In genomic region chr19:38614289-38614688, GRCh38 we compare ENCODE assay signal across 18 cellular contexts. TPM values are rescaled to one million over a fixed set of nuclear protein-coding genes. Genes with fewer than 3 reads are reported as not detected.
A peak's percentile ranks its signal among the peaks of the same experiment; 100 is the strongest.
DNase-seq lines count a peak whose midpoint lies in the region; ATAC-seq, FAIRE-seq and TF ChIP-seq lines count a peak whose summit lies in the region.
"Had no signal": no experiment of that assay in that cellular context is flagged by ENCODE, and none has a peak within 500 bp of the region (broad histone marks: within the 10 kb centered on the region; RNA-seq: fewer than 3 reads in every experiment).

No MANE protein-coding gene starts in this region.

- H4K20me1 ChIP-seq in DND-41 (ENCODE audit: insufficient read depth, low read length) (0 out of 2 replicates have a peak, but pooled peaks cover under 1% of the 10 kb centered on the region), Karpas-422 (ENCODE audit: insufficient read depth, low read depth, low read length) (peaks cover 3% of the 10 kb centered on the region; the same call in 1 of the 2 replicates), K562 (replicated peaks; ENCODE audit: control insufficient read depth, insufficient read depth, low read length) (no peaks in the 10 kb centered on the region)

- H3K27ac ChIP-seq in DND-41 (ENCODE audit: low read length) (no peak overlapping the region), Karpas-422 (ENCODE audit: low read length) (peak overlapping the region; percentile 33; the same call in 1 of the 2 replicates), K562 (ENCODE audit: extremely low read depth, low read depth, low read length) (no peak overlapping the region)
- H3K27ac ChIP-seq: A549, HL-60 had no signal

- H2AFZ ChIP-seq in DND-41 (ENCODE audit: low read depth, low read length) (no peak overlapping the region), Karpas-422 (ENCODE audit: low read length) (no peak overlapping the region), K562 (ENCODE audit: low read depth, low read length) (no peak overlapping the region)

- H3K27me3 Mint-ChIP-seq in activated CD8-positive, alpha-beta T cell treated with anti-CD3 and anti-CD28 coated beads, Interleukin-2, amount 10 ng/mL, durations not matched to agents 7 days and 5 days (ENCODE audit: low read depth): no peaks in the 10 kb centered on the region
- H3K27me3 Mint-ChIP-seq: CD8-positive, alpha-beta memory T cell had no signal

- BruUV-seq in K562 (replicated peaks; lab: Mats Ljungman, UMichigan): no TSS peak

- ATAC-seq in DND-41 (ENCODE audit: insufficient read depth, low read depth) (no peak), K562 (no peak), GM21367 (IDR thresholded peaks at IDR 0.05; ENCODE audit: unreplicated experiment) (no peak)
- ATAC-seq in stimulated activated effector memory CD8-positive, alpha-beta T cell treated with anti-CD3 and anti-CD28 coated beads, Interleukin-12 subunit alpha, Interleukin-12 subunit beta, amount 100 ng/mL, for 72 hours: no peak
- ATAC-seq in activated CD8-positive, alpha-beta T cell treated with anti-CD3 and anti-CD28 coated beads, Interleukin-2, amount 10 ng/mL, durations not matched to agents 7 days and 5 days: no peak
- ATAC-seq: A549, GM23338 had no signal

- H3K4me3 ChIP-seq in DND-41 (ENCODE audit: low read depth in 1 of 2, low read length in 2 of 2) (no peak overlapping the region), Karpas-422 (ENCODE audit: low read length) (no peak overlapping the region), K562 (no peak overlapping the region)
- H3K4me3 ChIP-seq: A549, GM23338 had no signal

- POLR2A ChIA-PET in K562 (lab: Yijun Ruan, JAX): no interaction called here
- POLR2A ChIA-PET in activated CD8-positive, alpha-beta T cell treated with anti-CD3 and anti-CD28 coated beads, Interleukin-2, amount 10 ng/mL, durations not matched to agents 7 days and 5 days (lab: Charles Lee): no interaction called here

- FAIRE-seq in K562 (lab: Jason Lieb, UNC): no peak
- FAIRE-seq: A549, GM18507 had no signal

- peak overlapping the region; percentile 32; the same call in 1 of the 2 replicates for H3K4me2 ChIP-seq in DND-41 (ENCODE audit: insufficient read depth, low read length)
- peak overlapping the region; percentile 67 for H3K4me2 ChIP-seq in Karpas-422 (ENCODE audit: low read depth, low read length, poor library complexity, severe bottlenecking)
- no peak overlapping the region for H3K4me2 ChIP-seq in K562 (ENCODE audit: insufficient read depth, low read length)
- H3K4me2 ChIP-seq: A549, GM23338 had no signal

- no peak for TF ChIP-seq RAD21 in K562 (CRISPR knock-in tag; conservative IDR thresholded peaks at IDR 0.05 in 1 of 2, IDR thresholded peaks at IDR 0.05 in 1 of 2)

- no peak for TF ChIP-seq EP300 in K562 (IDR thresholded peaks at IDR 0.05; ENCODE audit: low read length)

- H3K36me3 Mint-ChIP-seq in stimulated activated effector memory CD8-positive, alpha-beta T cell treated with anti-CD3 and anti-CD28 coated beads, Interleukin-12 subunit alpha, Interleukin-12 subunit beta, amount 100 ng/mL, for 72 hours: peaks cover 84% of the 10 kb centered on the region
- H3K36me3 Mint-ChIP-seq in activated CD8-positive, alpha-beta T cell treated with anti-CD3 and anti-CD28 coated beads, Interleukin-2, amount 10 ng/mL, durations not matched to agents 7 days and 5 days (ENCODE audit: low read depth): peaks cover 64% of the 10 kb centered on the region

- DNase-seq in DND-41: no peak
- no peak for DNase-seq in Karpas-422
- DNase-seq in K562 (ENCODE audit: extremely low read depth in 1 of 4, low spot score in 3 of 4): no peak
- no peak for DNase-seq in stimulated activated effector memory CD8-positive, alpha-beta T cell treated with anti-CD3 and anti-CD28 coated beads, Interleukin-12 subunit alpha, Interleukin-12 subunit beta, amount 100 ng/mL, for 72 hours (ENCODE audit: low spot score in 2 of 2)
- no peak for DNase-seq in activated CD8-positive, alpha-beta T cell treated with anti-CD3 and anti-CD28 coated beads, Interleukin-2, amount 10 ng/mL, durations not matched to agents 7 days and 5 days
- no peak for DNase-seq in occipital lobe (lab: John Stamatoyannopoulos, UW)
- no peak for DNase-seq in anterior cingulate cortex (lab: John Stamatoyannopoulos, UW)
- DNase-seq: Caco-2; CD8-positive, alpha-beta memory T cell; DMS53; H9; KBM-7 had no signal

- CTCF ChIA-PET in K562 (lab: Yijun Ruan, JAX; ENCODE audit: low intra/inter-chr PET ratio): no interaction called here
- CTCF ChIA-PET in activated CD8-positive, alpha-beta T cell treated with anti-CD3 and anti-CD28 coated beads, Interleukin-2, amount 10 ng/mL, durations not matched to agents 7 days and 5 days (lab: Charles Lee): no interaction called here

- H3K36me3 ChIP-seq in DND-41 (ENCODE audit: insufficient read depth, low read length) (peaks cover 36% of the 10 kb centered on the region), Karpas-422 (ENCODE audit: insufficient read depth, low read length) (peaks cover 41% of the 10 kb centered on the region), K562 (ENCODE audit: control insufficient read depth, insufficient read depth, low read length) (no peaks in the 10 kb centered on the region)

- H3K9me3 Mint-ChIP-seq in stimulated activated effector memory CD8-positive, alpha-beta T cell treated with anti-CD3 and anti-CD28 coated beads, Interleukin-12 subunit alpha, Interleukin-12 subunit beta, amount 100 ng/mL, for 72 hours: no peaks in the 10 kb centered on the region
- no peaks in the 10 kb centered on the region for H3K9me3 Mint-ChIP-seq in activated CD8-positive, alpha-beta T cell treated with anti-CD3 and anti-CD28 coated beads, Interleukin-2, amount 10 ng/mL, durations not matched to agents 7 days and 5 days (ENCODE audit: insufficient read depth)
- H3K9me3 Mint-ChIP-seq: CD8-positive, alpha-beta memory T cell; GM23338; H9 had no signal

- 56% methylated on average over 2 of the region's 3 CpGs for WGBS in K562 (ENCODE audit: insufficient coverage, low coverage, missing lambda C conversion rate)

- no peak overlapping the region for H3K9ac ChIP-seq in DND-41 (ENCODE audit: low read depth, low read length)
- H3K9ac ChIP-seq in Karpas-422 (ENCODE audit: low read length): no peak overlapping the region
- no peak overlapping the region for H3K9ac ChIP-seq in K562 (ENCODE audit: insufficient read depth in 1 of 2, low read depth in 2 of 2, low read length in 2 of 2)

- H3K4me1 Mint-ChIP-seq in stimulated activated effector memory CD8-positive, alpha-beta T cell treated with anti-CD3 and anti-CD28 coated beads, Interleukin-12 subunit alpha, Interleukin-12 subunit beta, amount 100 ng/mL, for 72 hours: peaks cover 67% of the 10 kb centered on the region
- peaks cover 49% of the 10 kb centered on the region for H3K4me1 Mint-ChIP-seq in activated CD8-positive, alpha-beta T cell treated with anti-CD3 and anti-CD28 coated beads, Interleukin-2, amount 10 ng/mL, durations not matched to agents 7 days and 5 days (ENCODE audit: low read depth)

- intact Hi-C loops in K562 (cut with micrococcal nuclease): no loop called here

- H3K4me1 ChIP-seq in DND-41 (ENCODE audit: insufficient read depth, low read length) (peaks cover 31% of the 10 kb centered on the region), Karpas-422 (ENCODE audit: low read length) (peaks cover 41% of the 10 kb centered on the region), K562 (replicated peaks in 1 of 2; ENCODE audit: control insufficient read depth in 2 of 2, insufficient read depth in 2 of 2, low read length in 2 of 2) (peaks cover 7 to 28% of the 10 kb centered on the region in 2 experiments; a peak in 4 of 5 replicates)
- H3K4me1 ChIP-seq: Caco-2 had no signal

- TF ChIP-seq CTCF in DND-41 (IDR thresholded peaks at IDR 0.05; ENCODE audit: borderline replicate concordance, extremely low read depth, low read length, poor library complexity, severe bottlenecking) (no peak), K562 (IDR thresholded peaks at IDR 0.05 in 2 of 3, conservative IDR thresholded peaks at IDR 0.05 in 1 of 3; ENCODE audit: insufficient read depth in 2 of 3, low read depth in 1 of 3, low read length in 3 of 3) (no peak)

- in situ Hi-C loops in K562 (cut with MboI): loop anchor here (10.0 kb wide), 1 partner anchor 379 kb away; no protein-coding TSS in a partner anchor

- peak overlapping the region; percentile 100 for H3K4me3 Mint-ChIP-seq in stimulated activated effector memory CD8-positive, alpha-beta T cell treated with anti-CD3 and anti-CD28 coated beads, Interleukin-12 subunit alpha, Interleukin-12 subunit beta, amount 100 ng/mL, for 72 hours
- no peak overlapping the region for H3K4me3 Mint-ChIP-seq in activated CD8-positive, alpha-beta T cell treated with anti-CD3 and anti-CD28 coated beads, Interleukin-2, amount 10 ng/mL, durations not matched to agents 7 days and 5 days
- H3K4me3 Mint-ChIP-seq: CD14-positive monocyte, GM23338, H9 had no signal

- no peaks in the 10 kb centered on the region for H3K9me2 ChIP-seq in Karpas-422 (replicated peaks; ENCODE audit: insufficient read depth, low read length)

- no peaks in the 10 kb centered on the region for H3K9me1 ChIP-seq in K562 (ENCODE audit: control insufficient read depth, insufficient read depth, low read length)

- H3K27me3 ChIP-seq in DND-41 (ENCODE audit: insufficient read depth, low read length, poor library complexity) (no peaks in the 10 kb centered on the region), Karpas-422 (ENCODE audit: low read length) (no peaks in the 10 kb centered on the region), K562 (ENCODE audit: control insufficient read depth in 2 of 2, insufficient read depth in 2 of 2, low read length in 2 of 2) (no peaks in the 10 kb centered on the region)

- no peak for TF ChIP-seq POLR2A in K562 (conservative IDR thresholded peaks at IDR 0.05)

- H3K9me3 ChIP-seq in DND-41 (ENCODE audit: insufficient read depth, low read length, severe bottlenecking): no peaks in the 10 kb centered on the region
- H3K9me3 ChIP-seq in Karpas-422 (ENCODE audit: low read length): no peaks in the 10 kb centered on the region
- no peaks in the 10 kb centered on the region for H3K9me3 ChIP-seq in K562 (replicated peaks; ENCODE audit: control insufficient read depth, insufficient read depth, low read depth, low read length)
- H3K9me3 ChIP-seq: A549, Caco-2 had no signal

- H3K79me2 ChIP-seq in DND-41 (ENCODE audit: insufficient read depth, low read length) (peaks cover 35% of the 10 kb centered on the region), Karpas-422 (ENCODE audit: low read length) (peaks cover 49% of the 10 kb centered on the region), K562 (ENCODE audit: control insufficient read depth, insufficient read depth, low read length) (peaks cover 10% of the 10 kb centered on the region)

- H3K27ac Mint-ChIP-seq in stimulated activated effector memory CD8-positive, alpha-beta T cell treated with anti-CD3 and anti-CD28 coated beads, Interleukin-12 subunit alpha, Interleukin-12 subunit beta, amount 100 ng/mL, for 72 hours: peak overlapping the region; percentile 96
- H3K27ac Mint-ChIP-seq in activated CD8-positive, alpha-beta T cell treated with anti-CD3 and anti-CD28 coated beads, Interleukin-2, amount 10 ng/mL, durations not matched to agents 7 days and 5 days: no peak overlapping the region
- H3K27ac Mint-ChIP-seq: GM23338 had no signal

RNA-seq across cellular contexts. Expression of gene MAP4K1, which starts 3.5 kb away (rescaled TPM):
- total RNA-seq in Karpas-422 (2014; rRNA removed; shearing (Covaris generic); ENCODE audit: low replicate concordance): 262 and 352 TPM in 2 replicates
- 1.7 and 3.2 TPM in 2 replicates for total RNA-seq in K562 (2011; cell fraction: chromatin; rRNA removed; ENCODE audit: low replicate concordance)
- total RNA-seq in K562 (2011; cell fraction: nucleolus; rRNA removed): 0.83 and 1.8 TPM in 2 replicates
- total RNA-seq in K562 (2011; cell fraction: nucleoplasm; rRNA removed): 0.92 and 2.5 TPM in 2 replicates
- total RNA-seq in K562 (2014; rRNA removed) (0.65 TPM in 1 of 2 replicates, not detected in the other), K562 (2014; rRNA removed; fragmentation: Illumina TruSeq; extraction: Trizol) (0.47 TPM in 1 of 2 replicates, not detected in the other), K562 (2015; rRNA removed; fragmentation: Illumina TruSeq; extraction: Trizol) (0.14 and 0.38 TPM in 2 replicates), K562 (2021) (3.0 and 3.2 TPM in 2 replicates), occipital lobe (0.16 TPM)
- polyA plus RNA-seq in K562 (2011; rRNA removed) (0.39 and 0.81 TPM in 2 replicates), K562 (2014; fragmentation: Illumina TruSeq; extraction: Trizol) (0.31 and 0.61 TPM in 2 replicates), K562 (2014; fragmentation: Nextera tagmentation; extraction: Ambion mirVana) (1 to 10 TPM in 1 of 2 experiments, under 1 TPM in 1; 0.99 to 1.4 TPM), K562 (2014; rRNA removed) (0.50 and 0.99 TPM in 2 replicates)
- polyA plus RNA-seq in K562 (2011; cell fraction: cytosol; rRNA removed): 0.50 and 0.69 TPM in 2 replicates
- polyA plus RNA-seq in K562 (2011; cell fraction: nucleus; rRNA removed): 2.9 and 4.0 TPM in 2 replicates
- 0.57 and 1.1 TPM in 2 replicates for polyA plus RNA-seq in K562 (2012)
- polyA minus RNA-seq in K562 (2011; rRNA and poly(A)+ RNA removed): 0.27 and 0.91 TPM in 2 replicates
- polyA minus RNA-seq in K562 (2011; cell fraction: cytosol; rRNA and poly(A)+ RNA removed): not detected in 2 replicates
- 0.56 and 2.3 TPM in 2 replicates for polyA minus RNA-seq in K562 (2011; cell fraction: nucleus; rRNA and poly(A)+ RNA removed)
- total RNA-seq in activated CD8-positive, alpha-beta T cell treated with anti-CD3 and anti-CD28 coated beads, Interleukin-2, amount 10 ng/mL, durations not matched to agents 7 days and 5 days: 100 to 1,000 TPM; 259 to 269 TPM

RNA-seq across cellular contexts. Expression of gene EIF3K, which starts 4.7 kb away (rescaled TPM):
- 474 and 745 TPM in 2 replicates for total RNA-seq in Karpas-422 (2014; rRNA removed; shearing (Covaris generic); ENCODE audit: low replicate concordance)
- 131 and 282 TPM in 2 replicates for total RNA-seq in K562 (2011; cell fraction: chromatin; rRNA removed; ENCODE audit: low replicate concordance)
- total RNA-seq in K562 (2011; cell fraction: nucleolus; rRNA removed): 236 and 263 TPM in 2 replicates
- 210 and 273 TPM in 2 replicates for total RNA-seq in K562 (2011; cell fraction: nucleoplasm; rRNA removed)
- total RNA-seq in K562 (2014; rRNA removed) (733 and 769 TPM in 2 replicates), K562 (2014; rRNA removed; fragmentation: Illumina TruSeq; extraction: Trizol) (363 and 429 TPM in 2 replicates), K562 (2015; rRNA removed; fragmentation: Illumina TruSeq; extraction: Trizol) (589 and 623 TPM in 2 replicates), K562 (2021) (686 and 693 TPM in 2 replicates), occipital lobe (149 TPM)
- polyA plus RNA-seq in K562 (2011; rRNA removed) (387 and 460 TPM in 2 replicates), K562 (2014; fragmentation: Illumina TruSeq; extraction: Trizol) (1,607 and 1,827 TPM in 2 replicates), K562 (2014; fragmentation: Nextera tagmentation; extraction: Ambion mirVana) (1,000 to 10,000 TPM; 1,193 to 1,486 TPM), K562 (2014; rRNA removed) (798 and 985 TPM in 2 replicates)
- polyA plus RNA-seq in K562 (2011; cell fraction: cytosol; rRNA removed): 1,168 and 1,898 TPM in 2 replicates
- polyA plus RNA-seq in K562 (2011; cell fraction: nucleus; rRNA removed): 374 and 383 TPM in 2 replicates
- 971 and 1,007 TPM in 2 replicates for polyA plus RNA-seq in K562 (2012)
- polyA minus RNA-seq in K562 (2011; rRNA and poly(A)+ RNA removed): 447 and 499 TPM in 2 replicates
- 339 and 351 TPM in 2 replicates for polyA minus RNA-seq in K562 (2011; cell fraction: cytosol; rRNA and poly(A)+ RNA removed)
- polyA minus RNA-seq in K562 (2011; cell fraction: nucleus; rRNA and poly(A)+ RNA removed): 64.2 and 164 TPM in 2 replicates
- 100 to 1,000 TPM; 325 to 352 TPM for total RNA-seq in activated CD8-positive, alpha-beta T cell treated with anti-CD3 and anti-CD28 coated beads, Interleukin-2, amount 10 ng/mL, durations not matched to agents 7 days and 5 days

RNA-seq across cellular contexts. Expression of gene ACTN4, which starts 33.2 kb away (rescaled TPM):
- 54.6 and 106 TPM in 2 replicates for total RNA-seq in Karpas-422 (2014; rRNA removed; shearing (Covaris generic); ENCODE audit: low replicate concordance)
- 168 and 288 TPM in 2 replicates for total RNA-seq in K562 (2011; cell fraction: chromatin; rRNA removed; ENCODE audit: low replicate concordance)
- total RNA-seq in K562 (2011; cell fraction: nucleolus; rRNA removed): 79.0 and 102 TPM in 2 replicates
- 99.5 and 155 TPM in 2 replicates for total RNA-seq in K562 (2011; cell fraction: nucleoplasm; rRNA removed)
- 159 and 202 TPM in 2 replicates for total RNA-seq in K562 (2014; rRNA removed)
- total RNA-seq in K562 (2014; rRNA removed; fragmentation: Illumina TruSeq; extraction: Trizol): 67.2 and 80.0 TPM in 2 replicates
- total RNA-seq in K562 (2015; rRNA removed; fragmentation: Illumina TruSeq; extraction: Trizol): 58.2 and 67.4 TPM in 2 replicates
- total RNA-seq in K562 (2021): 362 and 385 TPM in 2 replicates
- polyA plus RNA-seq in K562 (2011; rRNA removed): 130 and 299 TPM in 2 replicates
- polyA plus RNA-seq in K562 (2011; cell fraction: cytosol; rRNA removed): 90.1 and 157 TPM in 2 replicates
- polyA plus RNA-seq in K562 (2011; cell fraction: nucleus; rRNA removed): 395 and 716 TPM in 2 replicates
- polyA plus RNA-seq in K562 (2012): 444 and 454 TPM in 2 replicates
- 149 and 163 TPM in 2 replicates for polyA plus RNA-seq in K562 (2014; fragmentation: Illumina TruSeq; extraction: Trizol)
- polyA plus RNA-seq in K562 (2014; fragmentation: Nextera tagmentation; extraction: Ambion mirVana): 1 to 10 TPM; 3.1 to 8.4 TPM
- polyA plus RNA-seq in K562 (2014; rRNA removed): 115 and 125 TPM in 2 replicates
- polyA minus RNA-seq in K562 (2011; rRNA and poly(A)+ RNA removed): 140 and 177 TPM in 2 replicates
- 135 and 194 TPM in 2 replicates for polyA minus RNA-seq in K562 (2011; cell fraction: cytosol; rRNA and poly(A)+ RNA removed)
- 51.4 and 130 TPM in 2 replicates for polyA minus RNA-seq in K562 (2011; cell fraction: nucleus; rRNA and poly(A)+ RNA removed)
- 100 to 1,000 TPM; 357 to 373 TPM for total RNA-seq in activated CD8-positive, alpha-beta T cell treated with anti-CD3 and anti-CD28 coated beads, Interleukin-2, amount 10 ng/mL, durations not matched to agents 7 days and 5 days
- 53.2 TPM for total RNA-seq in occipital lobe

Comparison
In these comparisons a context has a peak if more than half of its experiments do, and no peak if none do; other contexts are left out.
1. RNA of gene MAP4K1, which starts 3.5 kb away (total RNA-seq): 259 to 269 TPM in activated CD8-positive, alpha-beta T cell treated with anti-CD3 and anti-CD28 coated beads, Interleukin-2, amount 10 ng/mL, durations not matched to agents 7 days and 5 days and 262 to 352 TPM in Karpas-422; 0.14 to 3.2 TPM in K562 and 0.16 TPM in occipital lobe (single experiment); every median in the first group is over 10 times any median in the second.